1 cellular context compared by ENCODE assay signal in the genomic region with DNA sequence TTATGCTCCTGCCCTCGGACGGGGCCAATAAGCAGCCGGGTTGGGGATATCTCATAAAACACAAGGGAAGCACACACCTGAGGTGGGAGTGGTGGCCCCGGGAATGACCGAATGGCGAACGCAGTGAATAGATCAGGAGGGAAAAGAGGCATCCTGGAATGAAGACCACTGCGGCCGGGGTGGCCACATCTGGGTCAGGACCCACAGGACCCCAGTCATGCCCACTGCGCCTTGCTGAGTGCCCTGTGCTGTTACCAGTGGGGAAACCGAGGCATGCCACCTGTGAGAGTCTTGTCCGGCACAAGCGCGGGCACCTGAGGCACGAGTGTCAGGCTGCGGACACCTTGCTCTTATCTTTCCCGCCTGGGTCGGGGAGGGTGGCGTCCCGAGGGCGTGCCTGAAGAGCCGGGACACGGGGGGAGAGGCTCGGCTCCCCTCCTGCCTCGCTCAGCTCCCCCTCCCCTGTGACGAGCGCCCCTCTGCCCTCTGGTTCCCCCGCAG.
TF ChIP-seq lines count a peak whose summit lies in the region.

No MANE protein-coding gene starts in this region.

TF ChIP-seq in H1, 55 proteins besides CTCF, POLR2A, EP300 and RAD21:
- TF ChIP-seq KDM4A (IDR thresholded peaks at IDR 0.05; ENCODE audit: low read depth, low read length, severe bottlenecking) (no peak), ASH2L (IDR thresholded peaks at IDR 0.05; ENCODE audit: low read length) (no peak), SIN3A (conservative IDR thresholded peaks at IDR 0.05 in 1 of 2, IDR thresholded peaks at IDR 0.05 in 1 of 2; ENCODE audit: low read depth in 1 of 2, low read length in 2 of 2) (no peak), BCL11A (IDR thresholded peaks at IDR 0.05; ENCODE audit: low read depth in 2 of 2, low read length in 2 of 2) (no peak), CHD1 (IDR thresholded peaks at IDR 0.05; ENCODE audit: low read depth, low read length) (no peak), POU5F1 (IDR thresholded peaks at IDR 0.05; ENCODE audit: low read depth, low read length) (no peak), CREB1 (IDR thresholded peaks at IDR 0.05) (no peak), TEAD4 (IDR thresholded peaks at IDR 0.05; ENCODE audit: low read depth, low read length) (no peak), YY1 (IDR thresholded peaks at IDR 0.05; ENCODE audit: low read depth, low read length) (no peak), KDM5A (IDR thresholded peaks at IDR 0.05; ENCODE audit: low read length) (no peak), EGR1 (IDR thresholded peaks at IDR 0.05; ENCODE audit: borderline replicate concordance, low read depth, low read length) (no peak), BRCA1 (IDR thresholded peaks at IDR 0.05; ENCODE audit: low read depth, low read length) (no peak), GTF2F1 (IDR thresholded peaks at IDR 0.05; ENCODE audit: borderline replicate concordance, low read depth, low read length) (no peak), SAP30 (IDR thresholded peaks at IDR 0.05; ENCODE audit: insufficient read depth, insufficient replicate concordance, low read length) (no peak), SUZ12 (IDR thresholded peaks at IDR 0.05; ENCODE audit: low read length) (no peak), MAFK (IDR thresholded peaks at IDR 0.05; ENCODE audit: low read depth, low read length) (no peak), EZH2 (IDR thresholded peaks at IDR 0.05; ENCODE audit: low read depth, low read length, severe bottlenecking) (no peak)
